In the genomic region with DNA sequence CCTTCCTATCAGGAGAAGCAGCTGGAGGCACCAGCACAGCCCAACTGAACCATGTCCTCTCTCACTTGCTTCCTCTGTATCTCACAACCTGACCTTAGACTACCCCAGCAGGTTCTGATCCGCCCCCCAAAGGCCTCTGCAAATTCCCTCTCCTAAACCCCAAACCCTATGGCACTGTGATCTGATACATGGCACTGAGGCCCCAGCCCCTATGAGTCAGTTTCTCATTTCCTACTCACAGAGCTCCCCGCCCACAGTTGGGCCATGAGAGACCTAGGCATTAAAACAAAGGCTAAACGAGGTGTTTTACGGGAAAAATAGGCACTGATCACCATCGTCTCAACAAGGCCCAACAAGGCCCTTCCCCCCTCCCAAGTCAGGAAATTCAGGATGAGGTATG, we compare ENCODE assay signal across 16 cellular contexts. TPM values are rescaled to one million over a fixed set of nuclear protein-coding genes. Genes with fewer than 3 reads are reported as not detected.
A peak's percentile ranks its signal among the peaks of the same experiment; 100 is the strongest.
DNase-seq lines count a peak whose midpoint lies in the region; ATAC-seq and TF ChIP-seq lines count a peak whose summit lies in the region.
"Had no signal": no experiment of that assay in that cellular context is flagged by ENCODE, and none has a peak within 500 bp of the region (broad histone marks: within the 10 kb centered on the region; RNA-seq: fewer than 3 reads in every experiment).

No MANE protein-coding gene starts in this region.

- DNase-seq in activated T-cell treated with anti-CD3 and anti-CD28 coated beads, Interleukin-2, amount 50 U/mL, for 4 hours: no peak
- no peak for DNase-seq in activated T-cell treated with anti-CD3 and anti-CD28 coated beads, Interleukin-2, amount 50 U/mL, for 1 hour
- no peak for DNase-seq in activated CD4-positive, alpha-beta memory T cell treated with anti-CD3 and anti-CD28 coated beads, Interleukin-2, amount 10 ng/mL, durations not matched to agents 7 days and 5 days
- peak; percentile 7 for DNase-seq in epithelial cell of esophagus (ENCODE audit: low read depth)
- DNase-seq in ovary: no peak
- no peak for DNase-seq in NCI-H2227 treated with DMSO at 0.1 percent for 48 hours (lab: John Stamatoyannopoulos, UW)
- no peak for DNase-seq in NCI-H345 (lab: John Stamatoyannopoulos, UW)
- DNase-seq: mesenchymal stem cell, MG63, NCI-H2171, nucleus accumbens, SK-N-SH had no signal

- TF ChIP-seq POLR2A in ovary (IDR thresholded peaks at IDR 0.05): no peak

- TF ChIP-seq EP300 in ovary (IDR thresholded peaks at IDR 0.05): no peak

- peaks cover 8% of the 10 kb centered on the region for H3K36me3 Mint-ChIP-seq in activated T-cell treated with anti-CD3 and anti-CD28 coated beads, Interleukin-2, amount 50 U/mL, for 4 hours (ENCODE audit: insufficient read depth)
- peaks cover 48% of the 10 kb centered on the region for H3K36me3 Mint-ChIP-seq in activated CD4-positive, alpha-beta memory T cell treated with anti-CD3 and anti-CD28 coated beads, Interleukin-2, amount 10 ng/mL, durations not matched to agents 7 days and 5 days (ENCODE audit: low read depth)
- H3K36me3 Mint-ChIP-seq in stimulated activated naive CD8-positive, alpha-beta T cell treated with anti-CD3 and anti-CD28 coated beads, Interleukin-15, Interleukin-2, amounts not matched to agents 100 ng/mL and 50 ng/mL, for 24 hours (ENCODE audit: low read depth): peaks cover 16% of the 10 kb centered on the region

- H3K9me3 Mint-ChIP-seq in activated T-cell treated with anti-CD3 and anti-CD28 coated beads, Interleukin-2, amount 50 U/mL, for 4 hours: no peaks in the 10 kb centered on the region
- H3K9me3 Mint-ChIP-seq in activated CD4-positive, alpha-beta memory T cell treated with anti-CD3 and anti-CD28 coated beads, Interleukin-2, amount 10 ng/mL, durations not matched to agents 7 days and 5 days: no peaks in the 10 kb centered on the region
- no peaks in the 10 kb centered on the region for H3K9me3 Mint-ChIP-seq in stimulated activated naive CD8-positive, alpha-beta T cell treated with anti-CD3 and anti-CD28 coated beads, Interleukin-15, Interleukin-2, amounts not matched to agents 100 ng/mL and 50 ng/mL, for 24 hours
- H3K9me3 Mint-ChIP-seq: type B pancreatic cell had no signal

- H3K27ac Mint-ChIP-seq in activated CD4-positive, alpha-beta memory T cell treated with anti-CD3 and anti-CD28 coated beads, Interleukin-2, amount 10 ng/mL, durations not matched to agents 7 days and 5 days: peak overlapping the region; percentile 66
- peak overlapping the region; percentile 34 for H3K27ac Mint-ChIP-seq in stimulated activated naive CD8-positive, alpha-beta T cell treated with anti-CD3 and anti-CD28 coated beads, Interleukin-15, Interleukin-2, amounts not matched to agents 100 ng/mL and 50 ng/mL, for 24 hours
- H3K27ac Mint-ChIP-seq: type B pancreatic cell had no signal

- POLR2A ChIA-PET in activated CD4-positive, alpha-beta memory T cell treated with anti-CD3 and anti-CD28 coated beads, Interleukin-2, amount 10 ng/mL, durations not matched to agents 7 days and 5 days (lab: Charles Lee): interaction anchor here (1.2 to 13.8 kb wide), 8 partner anchors 11 to 111 kb away, joined by 3 to 229 read pairs (median 6); a partner anchor contains a TSS

- no peak for TF ChIP-seq CTCF in epithelial cell of esophagus (IDR thresholded peaks at IDR 0.05; ENCODE audit: insufficient read depth, low read depth, low read length, missing control alignments)
- TF ChIP-seq CTCF in ovary (IDR thresholded peaks at IDR 0.05): no peak

- no peaks in the 10 kb centered on the region for H3K4me1 ChIP-seq in ovary (ENCODE audit: insufficient read depth)

- no peaks in the 10 kb centered on the region for H3K27me3 ChIP-seq in ovary
- H3K27me3 ChIP-seq: MG63 had no signal

- 64 to 78% (median 77%) methylated on average over 5 of the region's 5 CpGs for WGBS in ovary, 3 donors

- H3K36me3 ChIP-seq in ovary: no peaks in the 10 kb centered on the region
- H3K36me3 ChIP-seq: MG63 had no signal

- H3K4me3 ChIP-seq in epithelial cell of esophagus (ENCODE audit: low read length): no peak overlapping the region
- no peak overlapping the region for H3K4me3 ChIP-seq in ovary
- H3K4me3 ChIP-seq: MG63, skin epidermis had no signal

- H3K4me1 Mint-ChIP-seq in activated T-cell treated with anti-CD3 and anti-CD28 coated beads, Interleukin-2, amount 50 U/mL, for 4 hours (ENCODE audit: low read depth): peaks cover 19% of the 10 kb centered on the region
- peaks cover 34% of the 10 kb centered on the region for H3K4me1 Mint-ChIP-seq in activated CD4-positive, alpha-beta memory T cell treated with anti-CD3 and anti-CD28 coated beads, Interleukin-2, amount 10 ng/mL, durations not matched to agents 7 days and 5 days
- H3K4me1 Mint-ChIP-seq in stimulated activated naive CD8-positive, alpha-beta T cell treated with anti-CD3 and anti-CD28 coated beads, Interleukin-15, Interleukin-2, amounts not matched to agents 100 ng/mL and 50 ng/mL, for 24 hours (ENCODE audit: low read depth): peaks cover 34% of the 10 kb centered on the region

- no peak overlapping the region for H3K4me3 Mint-ChIP-seq in activated T-cell treated with anti-CD3 and anti-CD28 coated beads, Interleukin-2, amount 50 U/mL, for 4 hours
- H3K4me3 Mint-ChIP-seq in activated CD4-positive, alpha-beta memory T cell treated with anti-CD3 and anti-CD28 coated beads, Interleukin-2, amount 10 ng/mL, durations not matched to agents 7 days and 5 days: no peak overlapping the region
- H3K4me3 Mint-ChIP-seq in stimulated activated naive CD8-positive, alpha-beta T cell treated with anti-CD3 and anti-CD28 coated beads, Interleukin-15, Interleukin-2, amounts not matched to agents 100 ng/mL and 50 ng/mL, for 24 hours: no peak overlapping the region
- H3K4me3 Mint-ChIP-seq: type B pancreatic cell had no signal

- ATAC-seq in activated T-cell treated with anti-CD3 and anti-CD28 coated beads, Interleukin-2, amount 50 U/mL, for 4 hours: peak; percentile 95 to 96

- no peaks in the 10 kb centered on the region for H3K27me3 Mint-ChIP-seq in activated T-cell treated with anti-CD3 and anti-CD28 coated beads, Interleukin-2, amount 50 U/mL, for 4 hours (ENCODE audit: low read depth)
- no peaks in the 10 kb centered on the region for H3K27me3 Mint-ChIP-seq in activated CD4-positive, alpha-beta memory T cell treated with anti-CD3 and anti-CD28 coated beads, Interleukin-2, amount 10 ng/mL, durations not matched to agents 7 days and 5 days
- H3K27me3 Mint-ChIP-seq in stimulated activated naive CD8-positive, alpha-beta T cell treated with anti-CD3 and anti-CD28 coated beads, Interleukin-15, Interleukin-2, amounts not matched to agents 100 ng/mL and 50 ng/mL, for 24 hours: no peaks in the 10 kb centered on the region
- H3K27me3 Mint-ChIP-seq: type B pancreatic cell had no signal

- CTCF ChIA-PET in activated CD4-positive, alpha-beta memory T cell treated with anti-CD3 and anti-CD28 coated beads, Interleukin-2, amount 10 ng/mL, durations not matched to agents 7 days and 5 days (lab: Charles Lee): interaction anchor here (0.9 to 2.8 kb wide), 3 partner anchors 18 to 229 kb away, joined by 3 to 12 read pairs (median 3); no protein-coding TSS in a partner anchor

- H3K27ac ChIP-seq in ovary: no peak overlapping the region
- H3K27ac ChIP-seq: skin epidermis had no signal

- no peaks in the 10 kb centered on the region for H3K9me3 ChIP-seq in ovary
- H3K9me3 ChIP-seq: MG63, SK-N-SH had no signal

- intact Hi-C loops in ovary (cut with DNase I): no loop called here

RNA-seq across cellular contexts. Expression of a gene that starts 19.1 kb away (rescaled TPM):
- 100 to 1,000 TPM in 2 of 3 donors, 10 to 100 TPM in 1; 92.5 to 114 (median 108) TPM for total RNA-seq in activated T-cell treated with anti-CD3 and anti-CD28 coated beads, Interleukin-2, amount 50 U/mL, for 4 hours
- 100 to 1,000 TPM; 229 to 245 TPM for total RNA-seq in activated CD4-positive, alpha-beta memory T cell treated with anti-CD3 and anti-CD28 coated beads, Interleukin-2, amount 10 ng/mL, durations not matched to agents 7 days and 5 days
- 1 to 10 TPM; 1.9 to 7.2 (median 3.3) TPM for total RNA-seq in ovary
- polyA plus RNA-seq in ovary: 1 to 10 TPM; 1.8 to 8.2 TPM
- total RNA-seq: dermis microvascular lymphatic vessel endothelial cell had no signal
- polyA plus RNA-seq: SK-N-SH had no signal

RNA-seq across cellular contexts. Expression of a gene that starts 44.8 kb away (rescaled TPM):
- 10 to 100 TPM; 12.3 to 14.2 (median 12.7) TPM for total RNA-seq in activated T-cell treated with anti-CD3 and anti-CD28 coated beads, Interleukin-2, amount 50 U/mL, for 4 hours
- total RNA-seq in activated CD4-positive, alpha-beta memory T cell treated with anti-CD3 and anti-CD28 coated beads, Interleukin-2, amount 10 ng/mL, durations not matched to agents 7 days and 5 days: 1 to 10 TPM; 5.8 to 7.5 TPM
- total RNA-seq in ovary: 10 to 100 TPM in 6 of 7 donors, 1 to 10 TPM in 1; 8.9 to 27.8 (median 16.6) TPM
- 10 to 100 TPM in 1 of 2 donors, 1 to 10 TPM in 1; 8.3 to 34.6 TPM for polyA plus RNA-seq in ovary

Comparison
In these comparisons a context has a peak if more than half of its experiments do, and no peak if none do; other contexts are left out.
1. RNA of a gene that starts 19.1 kb away (total RNA-seq): 229 to 245 TPM in activated CD4-positive, alpha-beta memory T cell treated with anti-CD3 and anti-CD28 coated beads, Interleukin-2, amount 10 ng/mL, durations not matched to agents 7 days and 5 days and 92.5 to 114 TPM in activated T-cell treated with anti-CD3 and anti-CD28 coated beads, Interleukin-2, amount 50 U/mL, for 4 hours; 1.9 to 7.2 TPM in ovary; every median in the first group is over 10 times any median in the second.